11 cellular contexts compared by ENCODE assay signal in the genomic region with DNA sequence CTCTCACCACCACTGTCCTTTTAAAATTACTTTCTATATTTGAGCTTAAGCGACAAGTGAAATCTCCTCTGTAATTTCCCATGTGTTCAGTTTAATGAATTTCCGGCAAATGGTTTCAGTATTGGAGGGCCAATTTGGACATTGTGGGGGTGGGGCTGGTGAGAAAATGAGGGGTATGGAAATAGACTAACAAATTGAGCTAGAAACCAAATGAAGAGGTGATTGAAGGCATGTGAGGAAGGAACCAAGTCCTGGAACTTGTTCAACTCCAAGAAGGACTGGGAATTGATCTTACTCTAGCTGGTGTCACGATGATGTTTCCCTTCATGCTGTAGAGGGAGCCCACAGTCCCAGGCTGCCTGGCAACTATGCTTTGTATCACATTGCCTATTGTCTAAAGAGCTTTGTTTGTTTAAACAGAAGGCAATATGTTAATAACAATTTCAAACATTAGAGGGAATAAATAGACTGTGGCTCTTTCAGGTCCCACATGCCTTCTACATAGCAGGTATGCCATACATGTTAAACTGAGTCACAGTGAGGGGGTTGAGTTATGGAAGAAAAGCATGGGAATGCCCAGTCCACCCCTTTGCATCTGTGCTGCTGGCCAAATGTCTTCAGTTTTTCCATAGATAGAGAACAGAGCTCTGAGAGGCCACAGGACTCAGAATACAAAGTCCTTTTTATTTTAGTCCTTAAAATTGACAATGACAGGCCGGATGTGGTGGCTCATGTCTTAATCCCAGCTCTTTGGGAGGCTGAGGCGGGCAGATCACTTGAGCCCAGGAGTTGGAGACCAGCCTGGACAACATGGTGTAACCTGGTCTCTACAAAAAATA. TPM values are rescaled to one million over a fixed set of nuclear protein-coding genes. Genes with fewer than 3 reads are reported as not detected.
A peak's percentile ranks its signal among the peaks of the same experiment; 100 is the strongest.
DNase-seq lines count a peak whose midpoint lies in the region; ATAC-seq and TF ChIP-seq lines count a peak whose summit lies in the region.
"Had no signal": no experiment of that assay in that cellular context is flagged by ENCODE, and none has a peak within 500 bp of the region (broad histone marks: within the 10 kb centered on the region; RNA-seq: fewer than 3 reads in every experiment).

No MANE protein-coding gene starts in this region.

- H2AFZ ChIP-seq in Loucy (ENCODE audit: low read length) (no peak overlapping the region; the same call in 1 of the 2 replicates), smooth muscle cell (ENCODE audit: low read depth) (no peak overlapping the region)

- POLR2A ChIA-PET in CD8-positive, alpha-beta T cell (lab: Charles Lee): interaction anchor here (1.1 to 1.6 kb wide), 2 partner anchors 25 to 74 kb away, joined by 3 read pairs; a partner anchor contains a TSS

- H3K27me3 ChIP-seq in Loucy (ENCODE audit: insufficient read depth, low read length, poor library complexity, severe bottlenecking): no peaks in the 10 kb centered on the region
- H3K27me3 ChIP-seq in endocrine pancreas (ENCODE audit: control insufficient read depth, insufficient read depth, low read length): no peaks in the 10 kb centered on the region
- no peaks in the 10 kb centered on the region for H3K27me3 ChIP-seq in CD8-positive, alpha-beta T cell (ENCODE audit: insufficient read depth, low read length)
- no peaks in the 10 kb centered on the region for H3K27me3 ChIP-seq in smooth muscle cell (ENCODE audit: low read depth)
- H3K27me3 ChIP-seq: ascending aorta had no signal

- H3K4me3 Mint-ChIP-seq in CD8-positive, alpha-beta T cell: no peak overlapping the region
- H3K4me3 Mint-ChIP-seq in activated CD8-positive, alpha-beta memory T cell treated with anti-CD3 and anti-CD28 coated beads, Interleukin-2, amount 10 ng/mL, durations not matched to agents 7 days and 5 days: no peak overlapping the region

- H3K9ac ChIP-seq in Loucy (ENCODE audit: low read depth, low read length, poor library complexity, severe bottlenecking) (no peak overlapping the region), endocrine pancreas (ENCODE audit: control insufficient read depth, insufficient read depth, low read length) (no peak overlapping the region), smooth muscle cell (ENCODE audit: low read depth) (no peak overlapping the region)

- H3K9me3 ChIP-seq in Loucy (ENCODE audit: insufficient read depth, low read depth, low read length): no peaks in the 10 kb centered on the region
- no peaks in the 10 kb centered on the region for H3K9me3 ChIP-seq in endocrine pancreas (ENCODE audit: control insufficient read depth, low read length)
- H3K9me3 ChIP-seq in CD8-positive, alpha-beta T cell (ENCODE audit: low read length): no peaks in the 10 kb centered on the region
- no peaks in the 10 kb centered on the region for H3K9me3 ChIP-seq in smooth muscle cell (replicated peaks; ENCODE audit: low read depth)
- H3K9me3 ChIP-seq: ascending aorta had no signal

- no peak overlapping the region for H3K27ac ChIP-seq in CD8-positive, alpha-beta T cell (ENCODE audit: low read depth, low read length)
- H3K27ac ChIP-seq in smooth muscle cell (ENCODE audit: low read depth): no peak overlapping the region
- H3K27ac ChIP-seq: ascending aorta had no signal

- peak in 32 of 56 donors; percentile 5 to 71 (median 30) for DNase-seq in nucleus accumbens (lab: John Stamatoyannopoulos, UW)
- no peak for DNase-seq in CD8-positive, alpha-beta T cell
- no peak for DNase-seq in smooth muscle cell (lab: John Stamatoyannopoulos, UW; ENCODE audit: unreplicated experiment)
- no peak for DNase-seq in activated CD8-positive, alpha-beta memory T cell treated with anti-CD3 and anti-CD28 coated beads, Interleukin-2, amount 10 ng/mL, durations not matched to agents 7 days and 5 days
- DNase-seq: glutamatergic neuron, NCI-H774 had no signal

- H3K4me1 Mint-ChIP-seq in CD8-positive, alpha-beta T cell (ENCODE audit: low read depth): peaks cover 22% of the 10 kb centered on the region
- H3K4me1 Mint-ChIP-seq in activated CD8-positive, alpha-beta memory T cell treated with anti-CD3 and anti-CD28 coated beads, Interleukin-2, amount 10 ng/mL, durations not matched to agents 7 days and 5 days: peaks cover 29% of the 10 kb centered on the region

- TF ChIP-seq CTCF in GM12873 (IDR thresholded peaks at IDR 0.05; ENCODE audit: insufficient read depth, low read depth, low read length, missing control alignments) (peak; percentile 28), Loucy (conservative IDR thresholded peaks at IDR 0.05; ENCODE audit: low read length) (peak; percentile 44), smooth muscle cell (IDR thresholded peaks at IDR 0.05; ENCODE audit: borderline replicate concordance, insufficient read depth, poor library complexity, severe bottlenecking) (no peak)
- no peak for TF ChIP-seq CTCF in CD8-positive, alpha-beta T cell (IDR thresholded peaks at IDR 0.05)

- H3K4me1 ChIP-seq in Loucy (ENCODE audit: insufficient read depth, low read length, poor library complexity, severe bottlenecking) (peaks cover 32% of the 10 kb centered on the region), endocrine pancreas (ENCODE audit: control insufficient read depth, insufficient read depth, low read length) (peaks cover 7% of the 10 kb centered on the region), smooth muscle cell (ENCODE audit: low read depth) (peaks cover 7% of the 10 kb centered on the region)
- H3K4me1 ChIP-seq in CD8-positive, alpha-beta T cell (ENCODE audit: insufficient read depth, low read length): peaks cover 16% of the 10 kb centered on the region

- peaks cover 7% of the 10 kb centered on the region for H4K20me1 ChIP-seq in Loucy (ENCODE audit: insufficient read depth, low read length, poor library complexity, severe bottlenecking)
- H4K20me1 ChIP-seq in smooth muscle cell (ENCODE audit: low read depth): no peaks in the 10 kb centered on the region

- H3F3A ChIP-seq in Loucy (ENCODE audit: low read depth): peaks cover 3% of the 10 kb centered on the region; the same call in 1 of the 2 replicates
- peaks cover 13% of the 10 kb centered on the region for H3F3A ChIP-seq in smooth muscle cell (ENCODE audit: low read depth)

- H3K4me2 ChIP-seq in Loucy (ENCODE audit: low read depth, low read length, poor library complexity, severe bottlenecking): no peak overlapping the region
- H3K4me2 ChIP-seq in smooth muscle cell: no peak overlapping the region

- no peaks in the 10 kb centered on the region for H3K36me3 ChIP-seq in Loucy (ENCODE audit: insufficient read depth, low read length)
- H3K36me3 ChIP-seq in endocrine pancreas (ENCODE audit: control insufficient read depth, insufficient read depth, low read length): no peaks in the 10 kb centered on the region
- no peaks in the 10 kb centered on the region for H3K36me3 ChIP-seq in CD8-positive, alpha-beta T cell (ENCODE audit: insufficient read depth, low read length)
- no peaks in the 10 kb centered on the region for H3K36me3 ChIP-seq in smooth muscle cell (ENCODE audit: low read depth)
- H3K36me3 ChIP-seq: ascending aorta had no signal

- CTCF ChIA-PET in CD8-positive, alpha-beta T cell (lab: Charles Lee): interaction anchor here (1.1 to 2.0 kb wide), 3 partner anchors 18 to 154 kb away, joined by 3 to 5 read pairs (median 4); no protein-coding TSS in a partner anchor
- CTCF ChIA-PET in activated CD8-positive, alpha-beta memory T cell treated with anti-CD3 and anti-CD28 coated beads, Interleukin-2, amount 10 ng/mL, durations not matched to agents 7 days and 5 days (lab: Charles Lee): interaction anchor here (0.9 to 1.0 kb wide), 2 partner anchors 31 to 180 kb away, joined by 3 read pairs; no protein-coding TSS in a partner anchor

- WGBS in smooth muscle cell (ENCODE audit: low lambda C conversion rate): 75% methylated on average over 5 of the region's 5 CpGs

- H3K9me2 ChIP-seq in Loucy (replicated peaks; ENCODE audit: low read depth, low read length): no peaks in the 10 kb centered on the region

- no peak for ATAC-seq in GM18511 (IDR thresholded peaks at IDR 0.05; ENCODE audit: unreplicated experiment)
- ATAC-seq in CD8-positive, alpha-beta T cell: no peak
- no peak for ATAC-seq in activated CD8-positive, alpha-beta memory T cell treated with anti-CD3 and anti-CD28 coated beads, Interleukin-2, amount 10 ng/mL, durations not matched to agents 7 days and 5 days

- no peaks in the 10 kb centered on the region for H3K27me3 Mint-ChIP-seq in CD8-positive, alpha-beta T cell (ENCODE audit: low read depth)
- peaks cover 3% of the 10 kb centered on the region for H3K27me3 Mint-ChIP-seq in activated CD8-positive, alpha-beta memory T cell treated with anti-CD3 and anti-CD28 coated beads, Interleukin-2, amount 10 ng/mL, durations not matched to agents 7 days and 5 days

- no peak overlapping the region for H3K27ac Mint-ChIP-seq in CD8-positive, alpha-beta T cell
- no peak overlapping the region for H3K27ac Mint-ChIP-seq in activated CD8-positive, alpha-beta memory T cell treated with anti-CD3 and anti-CD28 coated beads, Interleukin-2, amount 10 ng/mL, durations not matched to agents 7 days and 5 days

- no peaks in the 10 kb centered on the region for H3K36me3 Mint-ChIP-seq in CD8-positive, alpha-beta T cell
- no peaks in the 10 kb centered on the region for H3K36me3 Mint-ChIP-seq in activated CD8-positive, alpha-beta memory T cell treated with anti-CD3 and anti-CD28 coated beads, Interleukin-2, amount 10 ng/mL, durations not matched to agents 7 days and 5 days

- no peaks in the 10 kb centered on the region for H3K79me2 ChIP-seq in Loucy (ENCODE audit: insufficient read depth, low read length)
- no peaks in the 10 kb centered on the region for H3K79me2 ChIP-seq in smooth muscle cell (ENCODE audit: low read depth)

- no peaks in the 10 kb centered on the region for H3K9me3 Mint-ChIP-seq in CD8-positive, alpha-beta T cell
- H3K9me3 Mint-ChIP-seq in activated CD8-positive, alpha-beta memory T cell treated with anti-CD3 and anti-CD28 coated beads, Interleukin-2, amount 10 ng/mL, durations not matched to agents 7 days and 5 days (ENCODE audit: low read depth): no peaks in the 10 kb centered on the region

- H3K4me3 ChIP-seq in Loucy (ENCODE audit: low read length, poor library complexity, severe bottlenecking) (no peak overlapping the region), endocrine pancreas (ENCODE audit: control insufficient read depth, insufficient read depth, low read length) (peak overlapping the region; percentile 14), smooth muscle cell (no peak overlapping the region)
- no peak overlapping the region for H3K4me3 ChIP-seq in CD8-positive, alpha-beta T cell (ENCODE audit: low read depth, low read length)
- H3K4me3 ChIP-seq: ascending aorta had no signal

- intact Hi-C loops in CD8-positive, alpha-beta T cell (cut with DNase I, micrococcal nuclease): loop anchor here in 1 of 2 experiments (10.0 kb wide), 1 partner anchor 1084 kb away; no protein-coding TSS in a partner anchor

RNA-seq across cellular contexts. Expression of a gene that starts 25.0 kb away (rescaled TPM):
- 100 to 1,000 TPM; 420 to 430 TPM for total RNA-seq in CD8-positive, alpha-beta T cell
- total RNA-seq in smooth muscle cell: 267 and 353 TPM in 2 replicates
- 151 and 169 TPM in 2 replicates for polyA plus RNA-seq in smooth muscle cell
- 100 to 1,000 TPM; 149 to 195 TPM for total RNA-seq in activated CD8-positive, alpha-beta memory T cell treated with anti-CD3 and anti-CD28 coated beads, Interleukin-2, amount 10 ng/mL, durations not matched to agents 7 days and 5 days

Comparison
In these comparisons a context has a peak if more than half of its experiments do, and no peak if none do; other contexts are left out.
1. CTCF ChIP-seq: peak in GM12873 (single experiment) and Loucy (single experiment); none in CD8-positive, alpha-beta T cell (single experiment) and smooth muscle cell (single experiment).
2. DNase-seq: peak in nucleus accumbens (32 of 56); none in CD8-positive, alpha-beta T cell (0 of 7), smooth muscle cell (single experiment) and activated CD8-positive, alpha-beta memory T cell treated with anti-CD3 and anti-CD28 coated beads, Interleukin-2, amount 10 ng/mL, durations not matched to agents 7 days and 5 days (single experiment).